Comparison of ENCODE assay signal across 28 cellular contexts in the genomic region with DNA sequence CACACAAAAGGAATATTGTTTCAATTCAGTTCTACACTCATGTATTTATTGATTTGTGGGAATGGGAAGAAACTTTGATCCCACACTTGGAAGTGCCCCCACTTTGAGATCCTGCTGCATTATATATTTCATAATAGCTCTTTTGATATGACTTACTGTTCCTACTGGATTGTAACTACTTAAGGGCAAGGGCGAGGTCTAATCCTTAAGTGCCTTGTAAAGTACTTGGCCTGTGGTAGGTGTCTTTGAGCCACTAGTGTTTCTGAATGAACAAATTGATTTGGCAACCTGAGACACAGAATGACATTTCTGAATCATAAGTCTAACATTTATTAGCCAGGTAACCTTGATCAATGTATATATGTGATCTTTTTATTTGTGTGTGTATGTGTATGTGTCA.
"Had no signal": no experiment of that assay in that cellular context is flagged by ENCODE, and none has a peak within 500 bp of the region (broad histone marks: within the 10 kb centered on the region; RNA-seq: fewer than 3 reads in every experiment).

No MANE protein-coding gene starts in this region.

- H3K9me3 ChIP-seq: ovary, psoas muscle, right lobe of liver, sigmoid colon, stomach, thoracic aorta, thyroid gland, upper lobe of left lung, uterus had no signal

- H3K4me3 Mint-ChIP-seq: natural killer cell; nephron; neural progenitor cell; stimulated activated effector memory CD8-positive, alpha-beta T cell treated with anti-CD3 and anti-CD28 coated beads, Interleukin-12 subunit alpha, Interleukin-12 subunit beta, amount 100 ng/mL, for 72 hours; stimulated activated naive B cell treated with anti-CD40 and anti-IgM and Interleukin-4, amounts not matched to agents 10 μg/mL and 1 μg/mL and 100 μg/mL, for 72 hours; stimulated activated naive CD8-positive, alpha-beta T cell treated with anti-CD3 and anti-CD28 coated beads, Interleukin-15, Interleukin-2, amounts not matched to agents 100 ng/mL and 50 ng/mL, for 24 hours had no signal

- H3K27me3 Mint-ChIP-seq: progenitor cell of endocrine pancreas had no signal

- H3K36me3 ChIP-seq: neural progenitor cell, ovary, right lobe of liver, sigmoid colon, stomach, thoracic aorta, thyroid gland, tibial nerve, upper lobe of left lung, uterus had no signal

- H3K27ac ChIP-seq: neural progenitor cell, ovary, parathyroid adenoma, psoas muscle, right lobe of liver, sigmoid colon, stomach, thoracic aorta, thyroid gland, tibial nerve, upper lobe of left lung, uterus had no signal

- H3K27me3 ChIP-seq: neural progenitor cell, ovary, right lobe of liver, sigmoid colon, stomach, thyroid gland, tibial nerve, upper lobe of left lung, uterus had no signal

- H3K27ac Mint-ChIP-seq: natural killer cell; nephron; neural progenitor cell; progenitor cell of endocrine pancreas; stimulated activated effector memory CD8-positive, alpha-beta T cell treated with anti-CD3 and anti-CD28 coated beads, Interleukin-12 subunit alpha, Interleukin-12 subunit beta, amount 100 ng/mL, for 72 hours; stimulated activated naive B cell treated with anti-CD40 and anti-IgM and Interleukin-4, amounts not matched to agents 10 μg/mL and 1 μg/mL and 100 μg/mL, for 72 hours; stimulated activated naive CD8-positive, alpha-beta T cell treated with anti-CD3 and anti-CD28 coated beads, Interleukin-15, Interleukin-2, amounts not matched to agents 100 ng/mL and 50 ng/mL, for 24 hours had no signal

- H3K9ac ChIP-seq: neural progenitor cell, parathyroid adenoma had no signal

- ATAC-seq: natural killer cell; psoas muscle; right cardiac atrium; right lobe of liver; stimulated activated effector memory CD8-positive, alpha-beta T cell treated with anti-CD3 and anti-CD28 coated beads, Interleukin-12 subunit alpha, Interleukin-12 subunit beta, amount 100 ng/mL, for 72 hours; stimulated activated naive B cell treated with anti-CD40 and anti-IgM and Interleukin-4, amounts not matched to agents 10 μg/mL and 1 μg/mL and 100 μg/mL, for 72 hours had no signal

- DNase-seq: natural killer cell; occipital lobe; ovary; posterior cingulate gyrus; psoas muscle; right cardiac atrium; right lobe of liver; sigmoid colon; small intestine; stimulated activated CD4-positive, alpha-beta T cell treated with anti-CD3 and anti-CD28 coated beads, Interleukin-15, amount 100 ng/mL, for 24 hours; stimulated activated CD4-positive, alpha-beta T cell treated with anti-CD3 and anti-CD28 coated beads, Interleukin-2, amount 100 ng/mL, for 24 hours; stimulated activated CD4-positive, alpha-beta T cell treated with anti-CD3 and anti-CD28 coated beads, Interleukin-2, amount 100 ng/mL, for 48 hours; stimulated activated CD4-positive, alpha-beta T cell treated with anti-CD3 and anti-CD28 coated beads, Interleukin-4, amount 100 ng/mL, for 24 hours; stimulated activated naive B cell treated with anti-CD40 and anti-IgM and Interleukin-4, amounts not matched to agents 10 μg/mL and 1 μg/mL and 100 μg/mL, for 72 hours; stimulated activated naive CD4-positive, alpha-beta T cell treated with Interleukin-2 at 50 U/mL for 16 hours; stomach; thyroid gland; trophoblast cell; uterus had no signal

- H3K79me2 ChIP-seq: parathyroid adenoma had no signal

- H3K36me3 Mint-ChIP-seq: natural killer cell; neural progenitor cell; stimulated activated naive B cell treated with anti-CD40 and anti-IgM and Interleukin-4, amounts not matched to agents 10 μg/mL and 1 μg/mL and 100 μg/mL, for 72 hours had no signal

- H3K4me1 ChIP-seq: neural progenitor cell, parathyroid adenoma, psoas muscle, right lobe of liver, sigmoid colon, stomach, thyroid gland, tibial nerve, upper lobe of left lung, uterus had no signal

- H3K4me2 ChIP-seq: neural progenitor cell had no signal

- H3K4me1 Mint-ChIP-seq: natural killer cell; nephron; neural progenitor cell; stimulated activated effector memory CD8-positive, alpha-beta T cell treated with anti-CD3 and anti-CD28 coated beads, Interleukin-12 subunit alpha, Interleukin-12 subunit beta, amount 100 ng/mL, for 72 hours; stimulated activated naive B cell treated with anti-CD40 and anti-IgM and Interleukin-4, amounts not matched to agents 10 μg/mL and 1 μg/mL and 100 μg/mL, for 72 hours had no signal

- H3K9me3 Mint-ChIP-seq: nephron, neural progenitor cell had no signal

- H2AFZ ChIP-seq: neural progenitor cell, parathyroid adenoma had no signal

- H3K4me3 ChIP-seq: neural progenitor cell, ovary, psoas muscle, right lobe of liver, sigmoid colon, stomach, thoracic aorta, thyroid gland, tibial nerve, upper lobe of left lung, uterus had no signal
